Comparison of ENCODE assay signal across 20 cellular contexts in genomic region chr6:154974485-154975149, GRCh38. TPM values are rescaled to one million over a fixed set of nuclear protein-coding genes. Genes with fewer than 3 reads are reported as not detected.
DNase-seq lines count a peak whose midpoint lies in the region; ATAC-seq and TF ChIP-seq lines count a peak whose summit lies in the region.
"Had no signal": no experiment of that assay in that cellular context is flagged by ENCODE, and none has a peak within 500 bp of the region (broad histone marks: within the 10 kb centered on the region; RNA-seq: fewer than 3 reads in every experiment).

No MANE protein-coding gene starts in this region.

- H3K4me3 Mint-ChIP-seq in stimulated activated naive CD8-positive, alpha-beta T cell treated with anti-CD3 and anti-CD28 coated beads, Interleukin-15, amount 100 ng/mL, for 72 hours = no peak overlapping the region
- H3K4me3 Mint-ChIP-seq in HFFc6 = no peak overlapping the region
- no peak overlapping the region for H3K4me3 Mint-ChIP-seq in chondrocyte (ENCODE audit: unreplicated experiment)
- no peak overlapping the region for H3K4me3 Mint-ChIP-seq in type B pancreatic cell
- H3K4me3 Mint-ChIP-seq: B cell had no signal

- no peaks in the 10 kb centered on the region for H3K36me3 ChIP-seq in upper lobe of left lung
- H3K36me3 ChIP-seq: cardiac muscle cell, pancreas had no signal

- no peak for ATAC-seq in stimulated activated naive CD8-positive, alpha-beta T cell treated with anti-CD3 and anti-CD28 coated beads, Interleukin-15, Interleukin-2, amounts not matched to agents 100 U/mL and 50 U/mL, for 24 hours
- ATAC-seq in stimulated activated naive CD8-positive, alpha-beta T cell treated with anti-CD3 and anti-CD28 coated beads, Interleukin-15, amount 100 ng/mL, for 72 hours = no peak
- ATAC-seq in upper lobe of left lung (ENCODE audit: low FRiP score in 2 of 2) = no peak
- ATAC-seq: pancreas had no signal

- H3K4me1 ChIP-seq in upper lobe of left lung = no peaks in the 10 kb centered on the region
- H3K4me1 ChIP-seq: pancreas had no signal

- H3K27me3 ChIP-seq in upper lobe of left lung = no peaks in the 10 kb centered on the region
- H3K27me3 ChIP-seq: pancreas had no signal

- H3K27me3 Mint-ChIP-seq in stimulated activated naive CD8-positive, alpha-beta T cell treated with anti-CD3 and anti-CD28 coated beads, Interleukin-15, amount 100 ng/mL, for 72 hours = no peaks in the 10 kb centered on the region
- no peaks in the 10 kb centered on the region; the same call in 1 of the 2 replicates for H3K27me3 Mint-ChIP-seq in HFFc6 (ENCODE audit: insufficient read depth)
- no peaks in the 10 kb centered on the region for H3K27me3 Mint-ChIP-seq in chondrocyte (ENCODE audit: low read depth)
- H3K27me3 Mint-ChIP-seq in type B pancreatic cell = no peaks in the 10 kb centered on the region
- H3K27me3 Mint-ChIP-seq: B cell had no signal

- no peak for TF ChIP-seq POLR2A in upper lobe of left lung (IDR thresholded peaks at IDR 0.05)

- H3K36me3 Mint-ChIP-seq in HFFc6 (ENCODE audit: low read depth) = no peaks in the 10 kb centered on the region
- no peaks in the 10 kb centered on the region for H3K36me3 Mint-ChIP-seq in chondrocyte (ENCODE audit: low read depth)
- H3K36me3 Mint-ChIP-seq in type B pancreatic cell = no peaks in the 10 kb centered on the region

- H3K9me3 Mint-ChIP-seq in stimulated activated naive CD8-positive, alpha-beta T cell treated with anti-CD3 and anti-CD28 coated beads, Interleukin-15, amount 100 ng/mL, for 72 hours = no peaks in the 10 kb centered on the region
- H3K9me3 Mint-ChIP-seq in HFFc6 = no peaks in the 10 kb centered on the region
- H3K9me3 Mint-ChIP-seq in chondrocyte (ENCODE audit: low read depth) = no peaks in the 10 kb centered on the region
- no peaks in the 10 kb centered on the region for H3K9me3 Mint-ChIP-seq in type B pancreatic cell
- H3K9me3 Mint-ChIP-seq: activated T-helper 2 cell treated with anti-CD3 and anti-CD28 coated beads, Interferon-gamma antibody, Interleukin-2, Interleukin-4, amounts not matched to agents 10 μg/mL and 5 μg/mL and 100 μg/mL, durations not matched to agents 14 hours and 24 hours and 36 hours had no signal

- no peak overlapping the region for H3K27ac ChIP-seq in upper lobe of left lung
- H3K27ac ChIP-seq: cardiac muscle cell, pancreas had no signal

- 88 to 91% methylated on average over 11 of the region's 11 CpGs for WGBS in upper lobe of left lung, 2 donors

- H3K9me3 ChIP-seq in upper lobe of left lung = no peaks in the 10 kb centered on the region
- H3K9me3 ChIP-seq: pancreas had no signal

- H3K4me3 ChIP-seq in upper lobe of left lung = no peak overlapping the region
- H3K4me3 ChIP-seq: cardiac muscle cell, pancreas had no signal

- no peak overlapping the region for H3K27ac Mint-ChIP-seq in stimulated activated naive CD8-positive, alpha-beta T cell treated with anti-CD3 and anti-CD28 coated beads, Interleukin-15, amount 100 ng/mL, for 72 hours
- no peak overlapping the region for H3K27ac Mint-ChIP-seq in HFFc6
- no peak overlapping the region for H3K27ac Mint-ChIP-seq in chondrocyte (ENCODE audit: unreplicated experiment)
- H3K27ac Mint-ChIP-seq in type B pancreatic cell = no peak overlapping the region
- H3K27ac Mint-ChIP-seq: activated T-helper 2 cell treated with anti-CD3 and anti-CD28 coated beads, Interferon-gamma antibody, Interleukin-2, Interleukin-4, amounts not matched to agents 10 μg/mL and 5 μg/mL and 100 μg/mL, durations not matched to agents 14 hours and 24 hours and 36 hours; B cell had no signal

- TF ChIP-seq EP300 in upper lobe of left lung (IDR thresholded peaks at IDR 0.05) = no peak

- DNase-seq in stimulated activated naive CD8-positive, alpha-beta T cell treated with anti-CD3 and anti-CD28 coated beads, Interleukin-15, Interleukin-2, amounts not matched to agents 100 U/mL and 50 U/mL, for 24 hours = peak; percentile 12
- DNase-seq in stimulated activated naive CD8-positive, alpha-beta T cell treated with anti-CD3 and anti-CD28 coated beads, Interleukin-15, amount 100 ng/mL, for 72 hours = no peak
- no peak for DNase-seq in HFFc6
- no peak for DNase-seq in chondrocyte (ENCODE audit: low spot score)
- no peak for DNase-seq in type B pancreatic cell (ENCODE audit: extremely low spot score, unreplicated experiment)
- no peak for DNase-seq in activated CD8-positive, alpha-beta memory T cell treated with anti-CD3 and anti-CD28 coated beads, Interleukin-2, amount 50 U/mL, for 4 hours
- no peak for DNase-seq in upper lobe of left lung
- no peak for DNase-seq in NCI-H2196 (lab: John Stamatoyannopoulos, UW; ENCODE audit: unreplicated experiment)
- DNase-seq: activated CD4-positive, alpha-beta T cell treated with anti-CD3 and anti-CD28 coated beads, Interleukin-2, amount 50 U/mL, for 4 hours; effector CD8-positive, alpha-beta T cell; hippocampal formation; islet precursor cell; mammary epithelial cell; NCI-H1436; NCI-H2171; NCI-H82; pancreas had no signal

- peak; percentile 40; the same call in 1 of the 2 replicates for TF ChIP-seq CTCF in HFFc6 (IDR thresholded peaks at IDR 0.05)
- peak; percentile 44 for TF ChIP-seq CTCF in chondrocyte (IDR thresholded peaks at IDR 0.05)
- peak; percentile 49 for TF ChIP-seq CTCF in type B pancreatic cell (conservative IDR thresholded peaks at IDR 0.05)
- no peak for TF ChIP-seq CTCF in upper lobe of left lung (IDR thresholded peaks at IDR 0.05)

- H3K4me1 Mint-ChIP-seq in stimulated activated naive CD8-positive, alpha-beta T cell treated with anti-CD3 and anti-CD28 coated beads, Interleukin-15, amount 100 ng/mL, for 72 hours = no peaks in the 10 kb centered on the region
- no peaks in the 10 kb centered on the region for H3K4me1 Mint-ChIP-seq in HFFc6 (ENCODE audit: low read depth)
- H3K4me1 Mint-ChIP-seq in chondrocyte (ENCODE audit: low read depth) = peaks cover 6% of the 10 kb centered on the region
- H3K4me1 Mint-ChIP-seq in type B pancreatic cell (ENCODE audit: unreplicated experiment) = peaks cover 6% of the 10 kb centered on the region
- H3K4me1 Mint-ChIP-seq: B cell had no signal

RNA-seq across cellular contexts. Expression of gene TIAM2, which starts 20.5 kb away (rescaled TPM):
- 10 to 100 TPM in 2 of 6 experiments, 1 to 10 TPM in 4; 7.2 to 11.2 (median 9.4) TPM for total RNA-seq in HFFc6 (2021; fragmentation: NEBNext Ultra II Directional; extraction: Animal tissue kit (Norgen Biotek cat#: 25700))
- total RNA-seq in chondrocyte = 10.7 to 13.8 TPM (median 11.8 TPM) in 3 replicates
- total RNA-seq in type B pancreatic cell (ENCODE audit: low replicate concordance) = 11.5 and 13.5 TPM in 2 replicates
- 10 to 100 TPM in 2 of 6 donors, 1 to 10 TPM in 4; 5.6 to 25.1 (median 7.7) TPM for total RNA-seq in upper lobe of left lung

Comparison
In these comparisons a context has a peak if more than half of its experiments do, and no peak if none do; other contexts are left out.
1. CTCF ChIP-seq: peak in HFFc6 (single experiment), chondrocyte (single experiment) and type B pancreatic cell (single experiment); none in upper lobe of left lung (0 of 6).